ENCODE assay signal across 1 cellular context in genomic region chr3:184172681-184173373, GRCh38.
TF ChIP-seq lines count a peak whose summit lies in the region.

No MANE protein-coding gene starts in this region.

TF ChIP-seq in HepG2, 621 proteins besides CTCF, POLR2A, EP300 and RAD21:
- no peak for TF ChIP-seq CHD2 (IDR thresholded peaks at IDR 0.05; ENCODE audit: low read depth, low read length)
- TF ChIP-seq, protein P1, sequence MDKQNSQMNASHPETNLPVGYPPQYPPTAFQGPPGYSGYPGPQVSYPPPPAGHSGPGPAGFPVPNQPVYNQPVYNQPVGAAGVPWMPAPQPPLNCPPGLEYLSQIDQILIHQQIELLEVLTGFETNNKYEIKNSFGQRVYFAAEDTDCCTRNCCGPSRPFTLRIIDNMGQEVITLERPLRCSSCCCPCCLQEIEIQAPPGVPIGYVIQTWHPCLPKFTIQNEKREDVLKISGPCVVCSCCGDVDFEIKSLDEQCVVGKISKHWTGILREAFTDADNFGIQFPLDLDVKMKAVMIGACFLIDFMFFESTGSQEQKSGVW (CRISPR knock-in tag; IDR thresholded peaks at IDR 0.05; ENCODE audit: borderline replicate concordance) = no peak
- no peak for TF ChIP-seq HDAC2 (CRISPR knock-in tag; IDR thresholded peaks at IDR 0.05)
- TF ChIP-seq SRY (CRISPR knock-in tag; IDR thresholded peaks at IDR 0.05) = no peak
- TF ChIP-seq RARG (CRISPR knock-in tag; IDR thresholded peaks at IDR 0.05; ENCODE audit: low read depth) = no peak
- TF ChIP-seq ZNF431 (CRISPR knock-in tag; IDR thresholded peaks at IDR 0.05; ENCODE audit: borderline replicate concordance, low read depth) = no peak
- TF ChIP-seq, protein P2, sequence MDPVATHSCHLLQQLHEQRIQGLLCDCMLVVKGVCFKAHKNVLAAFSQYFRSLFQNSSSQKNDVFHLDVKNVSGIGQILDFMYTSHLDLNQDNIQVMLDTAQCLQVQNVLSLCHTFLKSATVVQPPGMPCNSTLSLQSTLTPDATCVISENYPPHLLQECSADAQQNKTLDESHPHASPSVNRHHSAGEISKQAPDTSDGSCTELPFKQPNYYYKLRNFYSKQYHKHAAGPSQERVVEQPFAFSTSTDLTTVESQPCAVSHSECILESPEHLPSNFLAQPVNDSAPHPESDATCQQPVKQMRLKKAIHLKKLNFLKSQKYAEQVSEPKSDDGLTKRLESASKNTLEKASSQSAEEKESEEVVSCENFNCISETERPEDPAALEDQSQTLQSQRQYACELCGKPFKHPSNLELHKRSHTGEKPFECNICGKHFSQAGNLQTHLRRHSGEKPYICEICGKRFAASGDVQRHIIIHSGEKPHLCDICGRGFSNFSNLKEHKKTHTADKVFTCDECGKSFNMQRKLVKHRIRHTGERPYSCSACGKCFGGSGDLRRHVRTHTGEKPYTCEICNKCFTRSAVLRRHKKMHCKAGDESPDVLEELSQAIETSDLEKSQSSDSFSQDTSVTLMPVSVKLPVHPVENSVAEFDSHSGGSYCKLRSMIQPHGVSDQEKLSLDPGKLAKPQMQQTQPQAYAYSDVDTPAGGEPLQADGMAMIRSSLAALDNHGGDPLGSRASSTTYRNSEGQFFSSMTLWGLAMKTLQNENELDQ (CRISPR knock-in tag; IDR thresholded peaks at IDR 0.05; ENCODE audit: borderline replicate concordance) = no peak
- no peak for TF ChIP-seq HIVEP1 (CRISPR knock-in tag; IDR thresholded peaks at IDR 0.05)
- no peak for TF ChIP-seq ZNF276 (CRISPR knock-in tag; IDR thresholded peaks at IDR 0.05; ENCODE audit: low read depth)
- TF ChIP-seq GTF3A (CRISPR knock-in tag; conservative IDR thresholded peaks at IDR 0.05) = no peak
- TF ChIP-seq ZNF746 (CRISPR knock-in tag; IDR thresholded peaks at IDR 0.05) = no peak
- no peak for TF ChIP-seq REL (CRISPR knock-in tag; conservative IDR thresholded peaks at IDR 0.05)
- TF ChIP-seq ATAD3A (CRISPR knock-in tag; IDR thresholded peaks at IDR 0.05) = no peak
- no peak for TF ChIP-seq GABPA (IDR thresholded peaks at IDR 0.05; ENCODE audit: low read depth, low read length)
- no peak for TF ChIP-seq GABPA (CRISPR knock-in tag; IDR thresholded peaks at IDR 0.05; ENCODE audit: low read depth)
- TF ChIP-seq ZNF597 (CRISPR knock-in tag; IDR thresholded peaks at IDR 0.05) = no peak
- TF ChIP-seq ZNF451 (CRISPR knock-in tag; IDR thresholded peaks at IDR 0.05) = no peak
